17 cellular contexts compared by ENCODE assay signal in the genomic region with DNA sequence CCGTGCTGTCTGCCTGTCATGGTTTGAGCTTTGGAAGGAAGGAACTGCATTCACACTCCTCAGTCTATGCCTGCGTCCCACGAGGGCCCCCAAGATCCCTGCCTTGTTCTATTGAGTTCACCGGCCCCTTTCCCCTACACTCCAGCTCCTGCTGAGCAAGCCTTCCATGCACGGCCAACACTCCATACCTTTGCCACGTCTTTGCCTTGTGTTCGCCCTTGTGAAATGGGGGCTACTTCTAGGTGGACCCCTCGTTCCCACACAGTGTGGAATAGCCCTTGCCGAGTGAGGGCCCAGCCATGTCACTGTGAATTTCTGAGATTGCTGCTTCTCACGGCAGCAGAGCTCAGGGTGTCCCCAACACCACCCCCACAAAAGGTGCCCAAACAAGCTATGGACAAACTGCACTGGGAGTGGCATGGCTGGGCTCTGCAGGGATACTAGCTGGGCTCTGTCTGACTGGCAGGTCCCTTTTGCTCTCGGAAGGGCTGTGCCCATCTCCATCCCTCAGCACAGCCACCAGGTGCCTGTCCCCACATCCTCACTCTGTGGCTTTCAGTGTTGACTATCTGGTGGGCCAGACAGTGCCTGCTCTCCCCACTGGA.
DNase-seq lines count a peak whose midpoint lies in the region; ATAC-seq and TF ChIP-seq lines count a peak whose summit lies in the region.
"Had no signal": no experiment of that assay in that cellular context is flagged by ENCODE, and none has a peak within 500 bp of the region (broad histone marks: within the 10 kb centered on the region; RNA-seq: fewer than 3 reads in every experiment).

No MANE protein-coding gene starts in this region.

- H3K27ac ChIP-seq in WERI-Rb-1, result no peak overlapping the region

- DNase-seq in GM13976 (ENCODE audit: low spot score) (peak; percentile 24), chondrocyte (ENCODE audit: low spot score) (peak; percentile 53), mesenteric fat pad (ENCODE audit: low spot score) (peak; percentile 79), WERI-Rb-1 (no peak), COLO668 (lab: John Stamatoyannopoulos, UW; ENCODE audit: unreplicated experiment) (no peak)
- no peak for DNase-seq in stimulated activated naive B cell treated with anti-CD40 and anti-IgM and Interleukin-4, amounts not matched to agents 10 μg/mL and 1 μg/mL and 100 μg/mL, for 72 hours
- DNase-seq: Caco-2; CD4-positive, alpha-beta T cell; MV-4-11; NCI-H1105 treated with DMSO at 0.1 percent for 48 hours; NCI-H1694; NCI-H2081; NCI-H2171; NCI-H526 had no signal

- no peak overlapping the region for H3K27ac Mint-ChIP-seq in chondrocyte (ENCODE audit: unreplicated experiment)
- H3K27ac Mint-ChIP-seq in stimulated activated naive B cell treated with anti-CD40 and anti-IgM and Interleukin-4, amounts not matched to agents 10 μg/mL and 1 μg/mL and 100 μg/mL, for 72 hours, result peak overlapping the region; percentile 1
- H3K27ac Mint-ChIP-seq: CD4-positive, alpha-beta T cell; IgD-negative memory B cell had no signal

- no peak for TF ChIP-seq CTCF in GM13976 (IDR thresholded peaks at IDR 0.05; ENCODE audit: borderline replicate concordance, control extremely low read depth, extremely low read depth, insufficient read depth, missing control alignments)
- TF ChIP-seq CTCF in chondrocyte (IDR thresholded peaks at IDR 0.05), result no peak
- TF ChIP-seq CTCF in WERI-Rb-1 (IDR thresholded peaks at IDR 0.05; ENCODE audit: low read depth, low read length), result no peak

- H3K36me3 ChIP-seq in WERI-Rb-1, result no peaks in the 10 kb centered on the region

- H3K4me1 Mint-ChIP-seq in chondrocyte (ENCODE audit: low read depth), result no peaks in the 10 kb centered on the region
- H3K4me1 Mint-ChIP-seq in stimulated activated naive B cell treated with anti-CD40 and anti-IgM and Interleukin-4, amounts not matched to agents 10 μg/mL and 1 μg/mL and 100 μg/mL, for 72 hours, result no peaks in the 10 kb centered on the region

- H3K27me3 Mint-ChIP-seq in chondrocyte (ENCODE audit: low read depth), result peaks cover 4% of the 10 kb centered on the region
- H3K27me3 Mint-ChIP-seq in stimulated activated naive B cell treated with anti-CD40 and anti-IgM and Interleukin-4, amounts not matched to agents 10 μg/mL and 1 μg/mL and 100 μg/mL, for 72 hours, result peaks cover 11 to 17% of the 10 kb centered on the region in 2 donors
- H3K27me3 Mint-ChIP-seq: CD4-positive, alpha-beta T cell had no signal

- H3K4me3 ChIP-seq in WERI-Rb-1 (ENCODE audit: low read depth, low read length), result no peak overlapping the region

- H3K4me3 Mint-ChIP-seq in chondrocyte (ENCODE audit: unreplicated experiment), result no peak overlapping the region
- H3K4me3 Mint-ChIP-seq in stimulated activated naive B cell treated with anti-CD40 and anti-IgM and Interleukin-4, amounts not matched to agents 10 μg/mL and 1 μg/mL and 100 μg/mL, for 72 hours, result no peak overlapping the region
- H3K4me3 Mint-ChIP-seq: CD4-positive, alpha-beta T cell; IgD-negative memory B cell had no signal

- no peaks in the 10 kb centered on the region for H3K36me3 Mint-ChIP-seq in chondrocyte (ENCODE audit: low read depth)
- no peaks in the 10 kb centered on the region for H3K36me3 Mint-ChIP-seq in stimulated activated naive B cell treated with anti-CD40 and anti-IgM and Interleukin-4, amounts not matched to agents 10 μg/mL and 1 μg/mL and 100 μg/mL, for 72 hours

- H3K9me3 Mint-ChIP-seq in chondrocyte (ENCODE audit: low read depth), result no peaks in the 10 kb centered on the region
- no peaks in the 10 kb centered on the region for H3K9me3 Mint-ChIP-seq in stimulated activated naive B cell treated with anti-CD40 and anti-IgM and Interleukin-4, amounts not matched to agents 10 μg/mL and 1 μg/mL and 100 μg/mL, for 72 hours
- H3K9me3 Mint-ChIP-seq: CD4-positive, alpha-beta T cell had no signal

- no peaks in the 10 kb centered on the region for H3K9me3 ChIP-seq in WERI-Rb-1 (ENCODE audit: severe bottlenecking)
- H3K9me3 ChIP-seq: Caco-2 had no signal

- in situ Hi-C loops in GM13976 (cut with MboI; ENCODE audit: low sequenced_read_pairs, unreplicated experiment), result no loop called here

- ATAC-seq in stimulated activated naive B cell treated with anti-CD40 and anti-IgM and Interleukin-4, amounts not matched to agents 10 μg/mL and 1 μg/mL and 100 μg/mL, for 72 hours (replicated peaks), result no peak
- ATAC-seq in HG03565 (IDR thresholded peaks at IDR 0.05; ENCODE audit: unreplicated experiment), result no peak
- ATAC-seq: Right ventricle myocardium inferior had no signal

- H3K27me3 ChIP-seq in WERI-Rb-1 (ENCODE audit: insufficient read depth, low read depth, severe bottlenecking), result no peaks in the 10 kb centered on the region

Comparison
In these comparisons a context has a peak if more than half of its experiments do, and no peak if none do; other contexts are left out.
1. DNase-seq: peak in GM13976 (single experiment), chondrocyte (single experiment) and mesenteric fat pad (single experiment); none in stimulated activated naive B cell treated with anti-CD40 and anti-IgM and Interleukin-4, amounts not matched to agents 10 μg/mL and 1 μg/mL and 100 μg/mL, for 72 hours (single experiment), WERI-Rb-1 (single experiment) and COLO668 (single experiment).